Comparison of ENCODE assay signal across 1 cellular context in the genomic region with DNA sequence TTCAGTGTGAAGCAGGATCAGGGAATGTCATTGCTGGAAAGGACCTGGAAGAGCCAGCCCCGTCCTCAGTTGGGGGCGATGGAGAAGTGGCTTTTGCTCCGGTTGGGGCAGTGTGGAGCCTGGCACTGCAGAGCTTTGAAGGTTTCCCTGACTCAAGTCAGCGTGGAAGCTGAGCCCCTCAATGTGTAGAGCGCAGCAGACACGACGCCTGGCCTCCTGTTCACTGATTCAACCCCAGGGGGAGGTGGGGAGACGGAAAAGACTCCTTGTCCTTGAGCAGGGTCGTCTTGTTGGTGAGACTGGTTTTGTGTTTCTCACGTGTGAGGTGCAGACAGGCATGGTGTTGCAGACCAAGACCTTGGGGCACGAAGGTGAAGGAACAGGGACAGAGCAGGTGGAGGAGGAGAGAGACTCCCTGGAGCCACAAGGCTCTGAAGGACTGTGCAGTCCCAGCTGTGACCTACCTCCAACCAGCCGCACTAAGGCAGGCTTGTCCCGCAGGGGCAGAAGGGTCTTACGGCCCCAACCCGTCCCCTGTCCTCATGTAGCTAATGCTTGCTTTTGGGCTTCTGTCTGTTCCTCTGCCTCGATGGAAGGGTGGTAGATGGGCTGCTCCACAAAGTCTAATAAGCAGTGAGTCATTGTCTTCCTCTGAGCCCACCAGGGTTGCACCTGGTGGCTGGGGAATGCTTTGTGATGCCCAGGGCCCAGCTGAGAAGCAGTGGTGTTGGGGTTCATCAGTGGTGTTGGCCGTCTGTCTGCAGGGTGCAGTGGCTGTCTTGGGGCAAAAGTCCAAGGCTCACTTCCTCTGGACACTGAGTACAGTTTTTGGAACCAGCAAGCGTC.
TF ChIP-seq lines count a peak whose summit lies in the region.

No MANE protein-coding gene starts in this region.

TF ChIP-seq in H1, 55 proteins besides CTCF, POLR2A, EP300 and RAD21:
- TF ChIP-seq JUN (IDR thresholded peaks at IDR 0.05; ENCODE audit: low read depth, low read length) (no peak), KDM5A (IDR thresholded peaks at IDR 0.05; ENCODE audit: low read length) (no peak), HDAC6 (IDR thresholded peaks at IDR 0.05; ENCODE audit: low read depth, low read length) (no peak), NRF1 (IDR thresholded peaks at IDR 0.05; ENCODE audit: low read depth, low read length) (no peak), TBP (IDR thresholded peaks at IDR 0.05; ENCODE audit: low read depth, low read length) (no peak), BACH1 (IDR thresholded peaks at IDR 0.05; ENCODE audit: low read length) (no peak), TAF7 (optimal IDR thresholded peaks at IDR 0.05; ENCODE audit: borderline replicate concordance, low read depth, low read length) (no peak), KDM1A (IDR thresholded peaks at IDR 0.05; ENCODE audit: borderline replicate concordance, low read length) (no peak), SRF (IDR thresholded peaks at IDR 0.05; ENCODE audit: low read depth, low read length) (no peak), KDM4A (IDR thresholded peaks at IDR 0.05; ENCODE audit: low read depth, low read length, severe bottlenecking) (no peak), MAFK (IDR thresholded peaks at IDR 0.05; ENCODE audit: low read depth, low read length) (no peak), TAF1 (IDR thresholded peaks at IDR 0.05; ENCODE audit: low read depth, low read length) (no peak), GABPA (IDR thresholded peaks at IDR 0.05; ENCODE audit: borderline replicate concordance, insufficient read depth, low read length) (no peak), SP1 (IDR thresholded peaks at IDR 0.05; ENCODE audit: low read depth, low read length) (no peak), HDAC2 (IDR thresholded peaks at IDR 0.05; ENCODE audit: borderline replicate concordance in 1 of 2, low read depth in 2 of 2, low read length in 2 of 2) (no peak), SUZ12 (IDR thresholded peaks at IDR 0.05; ENCODE audit: low read length) (no peak)
- TF ChIP-seq, protein P1, sequence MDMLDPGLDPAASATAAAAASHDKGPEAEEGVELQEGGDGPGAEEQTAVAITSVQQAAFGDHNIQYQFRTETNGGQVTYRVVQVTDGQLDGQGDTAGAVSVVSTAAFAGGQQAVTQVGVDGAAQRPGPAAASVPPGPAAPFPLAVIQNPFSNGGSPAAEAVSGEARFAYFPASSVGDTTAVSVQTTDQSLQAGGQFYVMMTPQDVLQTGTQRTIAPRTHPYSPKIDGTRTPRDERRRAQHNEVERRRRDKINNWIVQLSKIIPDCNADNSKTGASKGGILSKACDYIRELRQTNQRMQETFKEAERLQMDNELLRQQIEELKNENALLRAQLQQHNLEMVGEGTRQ (IDR thresholded peaks at IDR 0.05; ENCODE audit: low read length) = no peak
- TF ChIP-seq, protein P2, sequence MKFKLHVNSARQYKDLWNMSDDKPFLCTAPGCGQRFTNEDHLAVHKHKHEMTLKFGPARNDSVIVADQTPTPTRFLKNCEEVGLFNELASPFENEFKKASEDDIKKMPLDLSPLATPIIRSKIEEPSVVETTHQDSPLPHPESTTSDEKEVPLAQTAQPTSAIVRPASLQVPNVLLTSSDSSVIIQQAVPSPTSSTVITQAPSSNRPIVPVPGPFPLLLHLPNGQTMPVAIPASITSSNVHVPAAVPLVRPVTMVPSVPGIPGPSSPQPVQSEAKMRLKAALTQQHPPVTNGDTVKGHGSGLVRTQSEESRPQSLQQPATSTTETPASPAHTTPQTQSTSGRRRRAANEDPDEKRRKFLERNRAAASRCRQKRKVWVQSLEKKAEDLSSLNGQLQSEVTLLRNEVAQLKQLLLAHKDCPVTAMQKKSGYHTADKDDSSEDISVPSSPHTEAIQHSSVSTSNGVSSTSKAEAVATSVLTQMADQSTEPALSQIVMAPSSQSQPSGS (IDR thresholded peaks at IDR 0.05; ENCODE audit: low read length) = no peak
- TF ChIP-seq, protein P3, sequence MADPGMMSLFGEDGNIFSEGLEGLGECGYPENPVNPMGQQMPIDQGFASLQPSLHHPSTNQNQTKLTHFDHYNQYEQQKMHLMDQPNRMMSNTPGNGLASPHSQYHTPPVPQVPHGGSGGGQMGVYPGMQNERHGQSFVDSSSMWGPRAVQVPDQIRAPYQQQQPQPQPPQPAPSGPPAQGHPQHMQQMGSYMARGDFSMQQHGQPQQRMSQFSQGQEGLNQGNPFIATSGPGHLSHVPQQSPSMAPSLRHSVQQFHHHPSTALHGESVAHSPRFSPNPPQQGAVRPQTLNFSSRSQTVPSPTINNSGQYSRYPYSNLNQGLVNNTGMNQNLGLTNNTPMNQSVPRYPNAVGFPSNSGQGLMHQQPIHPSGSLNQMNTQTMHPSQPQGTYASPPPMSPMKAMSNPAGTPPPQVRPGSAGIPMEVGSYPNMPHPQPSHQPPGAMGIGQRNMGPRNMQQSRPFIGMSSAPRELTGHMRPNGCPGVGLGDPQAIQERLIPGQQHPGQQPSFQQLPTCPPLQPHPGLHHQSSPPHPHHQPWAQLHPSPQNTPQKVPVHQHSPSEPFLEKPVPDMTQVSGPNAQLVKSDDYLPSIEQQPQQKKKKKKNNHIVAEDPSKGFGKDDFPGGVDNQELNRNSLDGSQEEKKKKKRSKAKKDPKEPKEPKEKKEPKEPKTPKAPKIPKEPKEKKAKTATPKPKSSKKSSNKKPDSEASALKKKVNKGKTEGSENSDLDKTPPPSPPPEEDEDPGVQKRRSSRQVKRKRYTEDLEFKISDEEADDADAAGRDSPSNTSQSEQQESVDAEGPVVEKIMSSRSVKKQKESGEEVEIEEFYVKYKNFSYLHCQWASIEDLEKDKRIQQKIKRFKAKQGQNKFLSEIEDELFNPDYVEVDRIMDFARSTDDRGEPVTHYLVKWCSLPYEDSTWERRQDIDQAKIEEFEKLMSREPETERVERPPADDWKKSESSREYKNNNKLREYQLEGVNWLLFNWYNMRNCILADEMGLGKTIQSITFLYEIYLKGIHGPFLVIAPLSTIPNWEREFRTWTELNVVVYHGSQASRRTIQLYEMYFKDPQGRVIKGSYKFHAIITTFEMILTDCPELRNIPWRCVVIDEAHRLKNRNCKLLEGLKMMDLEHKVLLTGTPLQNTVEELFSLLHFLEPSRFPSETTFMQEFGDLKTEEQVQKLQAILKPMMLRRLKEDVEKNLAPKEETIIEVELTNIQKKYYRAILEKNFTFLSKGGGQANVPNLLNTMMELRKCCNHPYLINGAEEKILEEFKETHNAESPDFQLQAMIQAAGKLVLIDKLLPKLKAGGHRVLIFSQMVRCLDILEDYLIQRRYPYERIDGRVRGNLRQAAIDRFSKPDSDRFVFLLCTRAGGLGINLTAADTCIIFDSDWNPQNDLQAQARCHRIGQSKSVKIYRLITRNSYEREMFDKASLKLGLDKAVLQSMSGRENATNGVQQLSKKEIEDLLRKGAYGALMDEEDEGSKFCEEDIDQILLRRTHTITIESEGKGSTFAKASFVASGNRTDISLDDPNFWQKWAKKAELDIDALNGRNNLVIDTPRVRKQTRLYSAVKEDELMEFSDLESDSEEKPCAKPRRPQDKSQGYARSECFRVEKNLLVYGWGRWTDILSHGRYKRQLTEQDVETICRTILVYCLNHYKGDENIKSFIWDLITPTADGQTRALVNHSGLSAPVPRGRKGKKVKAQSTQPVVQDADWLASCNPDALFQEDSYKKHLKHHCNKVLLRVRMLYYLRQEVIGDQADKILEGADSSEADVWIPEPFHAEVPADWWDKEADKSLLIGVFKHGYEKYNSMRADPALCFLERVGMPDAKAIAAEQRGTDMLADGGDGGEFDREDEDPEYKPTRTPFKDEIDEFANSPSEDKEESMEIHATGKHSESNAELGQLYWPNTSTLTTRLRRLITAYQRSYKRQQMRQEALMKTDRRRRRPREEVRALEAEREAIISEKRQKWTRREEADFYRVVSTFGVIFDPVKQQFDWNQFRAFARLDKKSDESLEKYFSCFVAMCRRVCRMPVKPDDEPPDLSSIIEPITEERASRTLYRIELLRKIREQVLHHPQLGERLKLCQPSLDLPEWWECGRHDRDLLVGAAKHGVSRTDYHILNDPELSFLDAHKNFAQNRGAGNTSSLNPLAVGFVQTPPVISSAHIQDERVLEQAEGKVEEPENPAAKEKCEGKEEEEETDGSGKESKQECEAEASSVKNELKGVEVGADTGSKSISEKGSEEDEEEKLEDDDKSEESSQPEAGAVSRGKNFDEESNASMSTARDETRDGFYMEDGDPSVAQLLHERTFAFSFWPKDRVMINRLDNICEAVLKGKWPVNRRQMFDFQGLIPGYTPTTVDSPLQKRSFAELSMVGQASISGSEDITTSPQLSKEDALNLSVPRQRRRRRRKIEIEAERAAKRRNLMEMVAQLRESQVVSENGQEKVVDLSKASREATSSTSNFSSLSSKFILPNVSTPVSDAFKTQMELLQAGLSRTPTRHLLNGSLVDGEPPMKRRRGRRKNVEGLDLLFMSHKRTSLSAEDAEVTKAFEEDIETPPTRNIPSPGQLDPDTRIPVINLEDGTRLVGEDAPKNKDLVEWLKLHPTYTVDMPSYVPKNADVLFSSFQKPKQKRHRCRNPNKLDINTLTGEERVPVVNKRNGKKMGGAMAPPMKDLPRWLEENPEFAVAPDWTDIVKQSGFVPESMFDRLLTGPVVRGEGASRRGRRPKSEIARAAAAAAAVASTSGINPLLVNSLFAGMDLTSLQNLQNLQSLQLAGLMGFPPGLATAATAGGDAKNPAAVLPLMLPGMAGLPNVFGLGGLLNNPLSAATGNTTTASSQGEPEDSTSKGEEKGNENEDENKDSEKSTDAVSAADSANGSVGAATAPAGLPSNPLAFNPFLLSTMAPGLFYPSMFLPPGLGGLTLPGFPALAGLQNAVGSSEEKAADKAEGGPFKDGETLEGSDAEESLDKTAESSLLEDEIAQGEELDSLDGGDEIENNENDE (IDR thresholded peaks at IDR 0.05; ENCODE audit: insufficient replicate concordance, low read length) = no peak
